In genomic region chr17:82839617-82840292, GRCh38 we compare ENCODE assay signal across 13 cellular contexts. TPM values are rescaled to one million over a fixed set of nuclear protein-coding genes. Genes with fewer than 3 reads are reported as not detected.
A peak's percentile ranks its signal among the peaks of the same experiment; 100 is the strongest.
DNase-seq lines count a peak whose midpoint lies in the region; ATAC-seq and TF ChIP-seq lines count a peak whose summit lies in the region.
"Had no signal": no experiment of that assay in that cellular context is flagged by ENCODE, and none has a peak within 500 bp of the region (broad histone marks: within the 10 kb centered on the region; RNA-seq: fewer than 3 reads in every experiment).

Gene ZNF750, minus strand, starts transcription at chr17:82840022. Its CDS starts 7,568 bp downstream, at chr17:82832454.

- H3K27me3 ChIP-seq in foreskin keratinocyte = no peaks in the 10 kb centered on the region
- H3K27me3 ChIP-seq in stomach = no peaks in the 10 kb centered on the region

- 85 to 94% (median 86%) methylated on average over 25 of the region's 25 CpGs for WGBS in stomach, 5 donors

- ATAC-seq in foreskin keratinocyte = peak; percentile 44
- no peak for ATAC-seq in sciatic nerve
- no peak for ATAC-seq in HG03108 (IDR thresholded peaks at IDR 0.05; ENCODE audit: unreplicated experiment)
- ATAC-seq: Right ventricle myocardium inferior had no signal

- no peak for TF ChIP-seq POLR2A in stomach (IDR thresholded peaks at IDR 0.05)

- H3K27ac ChIP-seq in foreskin keratinocyte (peak within 1 kb of the TSS; percentile 99), stomach (no peak within 1 kb of the TSS), coronary artery (no peak within 1 kb of the TSS)

- peaks cover 0 to 4% (median 1%) of the 10 kb centered on the region in 4 donors for H3K36me3 ChIP-seq in stomach

- peaks cover 18% of the 10 kb centered on the region for H3K4me1 ChIP-seq in foreskin keratinocyte
- no peaks in the 10 kb centered on the region for H3K4me1 ChIP-seq in stomach

- H3K4me3 ChIP-seq in stomach (no peak within 1 kb of the TSS), coronary artery (no peak within 1 kb of the TSS)

- no peaks in the 10 kb centered on the region for H3K9me3 ChIP-seq in stomach

- intact Hi-C loops in sciatic nerve (cut with DNase I) (no loop called here), stomach (cut with DNase I; ENCODE audit: low total_unique reads) (no loop called here)

- no peak for TF ChIP-seq EP300 in stomach (IDR thresholded peaks at IDR 0.05)

- TF ChIP-seq CTCF in foreskin keratinocyte (conservative IDR thresholded peaks at IDR 0.05) (peak; percentile 45), stomach (IDR thresholded peaks at IDR 0.05) (no peak), coronary artery (IDR thresholded peaks at IDR 0.05) (no peak)

- DNase-seq in DMS79 (lab: John Stamatoyannopoulos, UW) (peak; percentile 28), NCI-H345 treated with DMSO at 0.1 percent for 48 hours (lab: John Stamatoyannopoulos, UW; ENCODE audit: unreplicated experiment) (peak; percentile 94), foreskin keratinocyte (peak; percentile 42 to 73), sciatic nerve (ENCODE audit: low spot score) (peak; percentile 47), stomach (no peak), globus pallidus (ENCODE audit: low spot score) (no peak), coronary artery (ENCODE audit: low spot score) (no peak)
- DNase-seq: activated CD8-positive, alpha-beta memory T cell treated with anti-CD3 and anti-CD28 coated beads, Interleukin-2, amount 50 U/mL, for 48 hours; AML-193; hypothalamus; NCI-H524 treated with DMSO at 0.1 percent for 48 hours had no signal

RNA-seq across cellular contexts. Expression of gene ZNF750, which starts in this region (rescaled TPM):
- total RNA-seq in foreskin keratinocyte (0.18 and 0.27 TPM in 2 replicates), sciatic nerve (not detected), stomach (not detected)
- polyA plus RNA-seq in foreskin keratinocyte (0.12 TPM in 2 replicates), stomach (1 to 10 TPM in 1 of 3 donors, not detected in 2; 9.5 TPM)
- total RNA-seq: Right ventricle myocardium inferior had no signal

Comparison
In these comparisons a context has a peak if more than half of its experiments do, and no peak if none do; other contexts are left out.
1. Peak in DNase-seq, ATAC-seq and H3K27ac ChIP-seq in foreskin keratinocyte; RNA of the gene not detected or under 1 TPM.
2. Peak in DNase-seq in sciatic nerve; RNA of the gene not detected or under 1 TPM.
3. DNase-seq: peak in DMS79 (single experiment) and NCI-H345 treated with DMSO at 0.1 percent for 48 hours (single experiment); none in stomach (single experiment), globus pallidus (single experiment) and coronary artery (single experiment).